ENCODE assay signal across 25 cellular contexts in the genomic region with DNA sequence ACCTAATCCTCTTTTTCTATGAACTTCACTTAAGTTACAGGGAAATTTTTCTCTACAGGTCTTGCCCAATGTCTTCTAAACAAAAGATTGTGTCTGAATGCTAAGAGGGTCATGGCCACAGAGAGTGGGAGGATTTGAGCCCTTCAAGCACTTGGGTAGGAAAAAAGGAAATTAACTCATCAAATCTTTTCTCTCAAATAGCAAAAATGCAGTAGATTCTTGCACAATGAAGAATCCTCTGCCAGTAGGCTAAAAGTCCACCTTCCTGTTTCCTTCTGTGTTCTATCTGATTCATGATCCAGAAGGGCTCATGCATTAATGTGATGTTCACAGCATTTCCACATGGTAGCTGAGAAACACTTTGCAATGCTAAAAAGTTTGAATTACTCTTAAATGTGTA.
DNase-seq lines count a peak whose midpoint lies in the region; ATAC-seq and TF ChIP-seq lines count a peak whose summit lies in the region.
"Had no signal": no experiment of that assay in that cellular context is flagged by ENCODE, and none has a peak within 500 bp of the region (broad histone marks: within the 10 kb centered on the region; RNA-seq: fewer than 3 reads in every experiment).

No MANE protein-coding gene starts in this region.

- no peaks in the 10 kb centered on the region for H3K9me3 Mint-ChIP-seq in CD4-positive, alpha-beta T cell
- H3K9me3 Mint-ChIP-seq: naive thymus-derived CD4-positive, alpha-beta T cell had no signal

- intact Hi-C loops in lower lobe of right lung (cut with DNase I), result no loop called here
- intact Hi-C loops in CD4-positive, alpha-beta T cell (cut with DNase I, micrococcal nuclease), result no loop called here

- H3K4me3 ChIP-seq in NB4 (ENCODE audit: low read depth, low read length) (no peak overlapping the region), lower lobe of right lung (no peak overlapping the region)
- H3K4me3 ChIP-seq: gastroesophageal sphincter, SJCRH30 had no signal

- POLR2A ChIA-PET in CD4-positive, alpha-beta T cell (lab: Charles Lee), result no interaction called here

- no peaks in the 10 kb centered on the region for H3K36me3 ChIP-seq in lower lobe of right lung
- H3K36me3 ChIP-seq: gastroesophageal sphincter, SJCRH30 had no signal

- no peak for TF ChIP-seq POLR2A in NB4 (IDR thresholded peaks at IDR 0.05; ENCODE audit: extremely low read depth, insufficient read length)

- peaks cover 19% of the 10 kb centered on the region for H3K27me3 Mint-ChIP-seq in CD4-positive, alpha-beta T cell

- TF ChIP-seq CTCF in NB4 (IDR thresholded peaks at IDR 0.05; ENCODE audit: low read depth, low read length) (no peak), lower lobe of right lung (IDR thresholded peaks at IDR 0.05) (no peak)
- TF ChIP-seq CTCF in CD4-positive, alpha-beta T cell (IDR thresholded peaks at IDR 0.05), result no peak

- H3K4me1 Mint-ChIP-seq in CD4-positive, alpha-beta T cell (ENCODE audit: low read depth), result peaks cover 8% of the 10 kb centered on the region

- H3K36me3 Mint-ChIP-seq in CD4-positive, alpha-beta T cell (ENCODE audit: low read depth), result no peaks in the 10 kb centered on the region

- H3K27me3 ChIP-seq in lower lobe of right lung (ENCODE audit: low read depth), result no peaks in the 10 kb centered on the region
- H3K27me3 ChIP-seq in CD4-positive, alpha-beta T cell (ENCODE audit: control insufficient read depth, insufficient read depth, low read length), result no peaks in the 10 kb centered on the region
- H3K27me3 ChIP-seq: gastroesophageal sphincter, SJCRH30 had no signal

- CTCF ChIA-PET in CD4-positive, alpha-beta T cell (lab: Charles Lee), result no interaction called here

- H3K27ac Mint-ChIP-seq in CD4-positive, alpha-beta T cell, result no peak overlapping the region
- H3K27ac Mint-ChIP-seq: naive thymus-derived CD4-positive, alpha-beta T cell had no signal

- H3K27ac ChIP-seq in lower lobe of right lung, result no peak overlapping the region
- no peak overlapping the region for H3K27ac ChIP-seq in CD4-positive, alpha-beta T cell (ENCODE audit: low read depth, low read length)
- H3K27ac ChIP-seq: C4-2B, gastroesophageal sphincter, KMS-11, SJCRH30 had no signal

- DNase-seq in CD1c-positive myeloid dendritic cell (ENCODE audit: extremely low spot score) (peak; percentile 93), NB4 (ENCODE audit: low read depth) (peak; percentile 51), amniotic epithelial cell (ENCODE audit: low read depth) (peak; percentile 74), lower lobe of right lung (no peak), hepatic stellate cell (ENCODE audit: low spot score) (no peak), NCI-H2171 treated with DMSO at 0.1 percent for 48 hours (lab: John Stamatoyannopoulos, UW) (no peak)
- no peak for DNase-seq in CD4-positive, alpha-beta T cell
- DNase-seq: activated CD4-positive, alpha-beta T cell treated with anti-CD3 and anti-CD28 coated beads, Interleukin-2, amount 50 U/mL, for 4 hours; activated CD8-positive, alpha-beta memory T cell treated with anti-CD3 and anti-CD28 coated beads, Interleukin-2, amount 50 U/mL, for 48 hours; amniotic stem cell; GF-D8; GOT3; mesendoderm; naive thymus-derived CD4-positive, alpha-beta T cell; NCI-H1092; NCI-H2081; NCI-H510A; right cardiac atrium; SJCRH30; stimulated activated CD4-positive, alpha-beta T cell treated with anti-CD3 and anti-CD28 coated beads, Interleukin-15, amount 100 ng/mL, for 24 hours; T-helper 2 cell had no signal

- no peaks in the 10 kb centered on the region for H3K9me3 ChIP-seq in lower lobe of right lung
- no peaks in the 10 kb centered on the region for H3K9me3 ChIP-seq in CD4-positive, alpha-beta T cell (ENCODE audit: control insufficient read depth, low read length)
- H3K9me3 ChIP-seq: gastroesophageal sphincter, SJCRH30 had no signal

- ATAC-seq in lower lobe of right lung (peak; percentile 35 to 69), GM21367 (IDR thresholded peaks at IDR 0.05; ENCODE audit: unreplicated experiment) (no peak)
- no peak for ATAC-seq in CD4-positive, alpha-beta T cell (ENCODE audit: poor library complexity)
- ATAC-seq: gastroesophageal sphincter; naive thymus-derived CD4-positive, alpha-beta T cell; right cardiac atrium had no signal

- no peaks in the 10 kb centered on the region for H3K4me1 ChIP-seq in lower lobe of right lung
- H3K4me1 ChIP-seq: gastroesophageal sphincter, SJCRH30 had no signal

- no peak overlapping the region for H3K4me3 Mint-ChIP-seq in CD4-positive, alpha-beta T cell
- H3K4me3 Mint-ChIP-seq: naive thymus-derived CD4-positive, alpha-beta T cell had no signal

Comparison
In these comparisons a context has a peak if more than half of its experiments do, and no peak if none do; other contexts are left out.
1. DNase-seq: peak in CD1c-positive myeloid dendritic cell (single experiment), NB4 (single experiment) and amniotic epithelial cell (single experiment); none in lower lobe of right lung (single experiment), hepatic stellate cell (single experiment), CD4-positive, alpha-beta T cell (0 of 10) and NCI-H2171 treated with DMSO at 0.1 percent for 48 hours (single experiment).
2. ATAC-seq: peak in lower lobe of right lung (2 of 2); none in CD4-positive, alpha-beta T cell (single experiment) and GM21367 (single experiment).